In genomic region chr10:97228775-97229157, GRCh38 we compare ENCODE assay signal across 24 cellular contexts. TPM values are rescaled to one million over a fixed set of nuclear protein-coding genes. Genes with fewer than 3 reads are reported as not detected.
"Had no signal": no experiment of that assay in that cellular context is flagged by ENCODE, and none has a peak within 500 bp of the region (broad histone marks: within the 10 kb centered on the region; RNA-seq: fewer than 3 reads in every experiment).

No MANE protein-coding gene starts in this region.

- H3K36me3 ChIP-seq: breast epithelium, colonic mucosa, thoracic aorta, uterus had no signal

- H3K4me2 ChIP-seq: hepatocyte had no signal

- DNase-seq: activated CD4-positive, alpha-beta T cell treated with anti-CD3 and anti-CD28 coated beads for 48 hours; activated CD8-positive, alpha-beta T cell treated with anti-CD3 and anti-CD28 coated beads for 36 hours; activated naive CD8-positive, alpha-beta T cell treated with anti-CD3 and anti-CD28 coated beads, Interleukin-2, amount 50 U/mL, for 24 hours; activated T-cell treated with anti-CD3 and anti-CD28 coated beads, Interleukin-2, amount 50 U/mL, for 4 hours; amygdala; colonic mucosa; effector CD8-positive, alpha-beta T cell; gastrocnemius medialis; left lung; mucosa of descending colon; sigmoid colon; stimulated activated CD4-positive, alpha-beta T cell treated with anti-CD3 and anti-CD28 coated beads, Interleukin-4, amount 100 ng/mL, for 24 hours; uterus had no signal

- H3K27ac Mint-ChIP-seq: activated CD8-positive, alpha-beta T cell treated with anti-CD3 and anti-CD28 coated beads for 36 hours; activated naive CD4-positive, alpha-beta T cell treated with anti-CD3 and anti-CD28 coated beads, Interleukin-2, amount 50 U/mL, for 24 hours; natural killer cell treated with Interleukin-12 subunit alpha and Interleukin-12 subunit beta and Interleukin-15 and Interleukin-18, amount 100 ng/mL, for 72 hours; stimulated activated naive CD8-positive, alpha-beta T cell treated with anti-CD3 and anti-CD28 coated beads, Interleukin-15, Interleukin-2, amounts not matched to agents 100 ng/mL and 50 ng/mL, for 24 hours; type B pancreatic cell had no signal

- H3K4me3 ChIP-seq: breast epithelium, colonic mucosa, gastrocnemius medialis, hepatocyte, left lung, lung, mucosa of descending colon, sigmoid colon, thoracic aorta, uterus had no signal

- H3K27me3 Mint-ChIP-seq: activated CD8-positive, alpha-beta T cell treated with anti-CD3 and anti-CD28 coated beads for 36 hours; activated naive CD4-positive, alpha-beta T cell treated with anti-CD3 and anti-CD28 coated beads, Interleukin-2, amount 50 U/mL, for 24 hours; activated naive CD8-positive, alpha-beta T cell treated with anti-CD3 and anti-CD28 coated beads, Interleukin-2, amount 50 U/mL, for 24 hours; natural killer cell treated with Interleukin-12 subunit alpha and Interleukin-12 subunit beta and Interleukin-15 and Interleukin-18, amount 100 ng/mL, for 72 hours; stimulated activated naive CD8-positive, alpha-beta T cell treated with anti-CD3 and anti-CD28 coated beads, Interleukin-15, Interleukin-2, amounts not matched to agents 100 ng/mL and 50 ng/mL, for 24 hours; type B pancreatic cell had no signal

- H3K4me3 Mint-ChIP-seq: activated CD8-positive, alpha-beta T cell treated with anti-CD3 and anti-CD28 coated beads for 36 hours; activated naive CD4-positive, alpha-beta T cell treated with anti-CD3 and anti-CD28 coated beads, Interleukin-2, amount 50 U/mL, for 24 hours; activated naive CD8-positive, alpha-beta T cell treated with anti-CD3 and anti-CD28 coated beads, Interleukin-2, amount 50 U/mL, for 24 hours; activated T-cell treated with anti-CD3 and anti-CD28 coated beads, Interleukin-2, amount 50 U/mL, for 4 hours; natural killer cell treated with Interleukin-12 subunit alpha and Interleukin-12 subunit beta and Interleukin-15 and Interleukin-18, amount 100 ng/mL, for 72 hours; stimulated activated naive CD8-positive, alpha-beta T cell treated with anti-CD3 and anti-CD28 coated beads, Interleukin-15, Interleukin-2, amounts not matched to agents 100 ng/mL and 50 ng/mL, for 24 hours; type B pancreatic cell had no signal

- H3K79me2 ChIP-seq: hepatocyte had no signal

- H3K27me3 ChIP-seq: breast epithelium, colonic mucosa, gastrocnemius medialis, hepatocyte, left lung, sigmoid colon, uterus had no signal

- H3K9me3 Mint-ChIP-seq: activated CD8-positive, alpha-beta T cell treated with anti-CD3 and anti-CD28 coated beads for 36 hours; activated naive CD4-positive, alpha-beta T cell treated with anti-CD3 and anti-CD28 coated beads, Interleukin-2, amount 50 U/mL, for 24 hours; activated naive CD8-positive, alpha-beta T cell treated with anti-CD3 and anti-CD28 coated beads, Interleukin-2, amount 50 U/mL, for 24 hours; activated T-cell treated with anti-CD3 and anti-CD28 coated beads, Interleukin-2, amount 50 U/mL, for 4 hours; activated T-helper 2 cell treated with anti-CD3 and anti-CD28 coated beads, Interferon-gamma antibody, Interleukin-2, Interleukin-4, amounts not matched to agents 10 μg/mL and 5 μg/mL and 100 μg/mL, durations not matched to agents 14 hours and 24 hours and 36 hours; natural killer cell treated with Interleukin-12 subunit alpha and Interleukin-12 subunit beta and Interleukin-15 and Interleukin-18, amount 100 ng/mL, for 72 hours; stimulated activated effector memory CD8-positive, alpha-beta T cell treated with anti-CD3 and anti-CD28 coated beads, Interleukin-12 subunit alpha, Interleukin-12 subunit beta, amount 100 ng/mL, for 72 hours; stimulated activated naive CD8-positive, alpha-beta T cell treated with anti-CD3 and anti-CD28 coated beads, Interleukin-15, Interleukin-2, amounts not matched to agents 100 ng/mL and 50 ng/mL, for 24 hours; type B pancreatic cell had no signal

- ATAC-seq: activated CD8-positive, alpha-beta T cell treated with anti-CD3 and anti-CD28 coated beads for 36 hours; activated naive CD8-positive, alpha-beta T cell treated with anti-CD3 and anti-CD28 coated beads, Interleukin-2, amount 50 U/mL, for 24 hours; activated T-cell treated with anti-CD3 and anti-CD28 coated beads, Interleukin-2, amount 50 U/mL, for 4 hours; gastrocnemius medialis; mucosa of descending colon; natural killer cell treated with Interleukin-12 subunit alpha and Interleukin-12 subunit beta and Interleukin-15 and Interleukin-18, amount 100 ng/mL, for 72 hours had no signal

- H2AFZ ChIP-seq: hepatocyte had no signal

- H3K9me3 ChIP-seq: breast epithelium, colonic mucosa, gastrocnemius medialis, left lung, mucosa of descending colon, sigmoid colon, thoracic aorta, uterus had no signal

- H3K4me1 ChIP-seq: breast epithelium, colonic mucosa, gastrocnemius medialis, sigmoid colon, uterus had no signal

- H3K27ac ChIP-seq: breast epithelium, colonic mucosa, gastrocnemius medialis, hepatocyte, left lung, sigmoid colon, thoracic aorta, uterus had no signal

RNA-seq across cellular contexts. Expression of gene SLIT1, which starts 43.0 kb away (rescaled TPM):
- total RNA-seq: dermis microvascular lymphatic vessel endothelial cell had no signal
